In genomic region chr11:96196074-96196787, GRCh38 we compare ENCODE assay signal across 16 cellular contexts.
A peak's percentile ranks its signal among the peaks of the same experiment; 100 is the strongest.
DNase-seq lines count a peak whose midpoint lies in the region; ATAC-seq and TF ChIP-seq lines count a peak whose summit lies in the region.
"Had no signal": no experiment of that assay in that cellular context is flagged by ENCODE, and none has a peak within 500 bp of the region (broad histone marks: within the 10 kb centered on the region; RNA-seq: fewer than 3 reads in every experiment).

No MANE protein-coding gene starts in this region.

- peaks cover 12 to 54% (median 28%) of the 10 kb centered on the region in 4 donors for H3K4me1 ChIP-seq in stomach

- ATAC-seq in GM21367 (IDR thresholded peaks at IDR 0.05; ENCODE audit: unreplicated experiment) = no peak
- ATAC-seq: CD8-positive, alpha-beta T cell had no signal

- no peak overlapping the region for H3K4me3 ChIP-seq in stomach
- H3K4me3 ChIP-seq: PC-9, testis had no signal

- intact Hi-C loops in stomach (cut with DNase I; ENCODE audit: low total_unique reads) = no loop called here

- H3K36me3 ChIP-seq in stomach = no peaks in the 10 kb centered on the region

- no peak for TF ChIP-seq POLR2A in stomach (IDR thresholded peaks at IDR 0.05)

- H3K36me3 Mint-ChIP-seq in activated T-cell treated with anti-CD3 and anti-CD28 coated beads, Interleukin-2, amount 50 U/mL, for 24 hours (ENCODE audit: low read depth) = peaks cover 74% of the 10 kb centered on the region
- peaks cover 6% of the 10 kb centered on the region for H3K36me3 Mint-ChIP-seq in brain
- H3K36me3 Mint-ChIP-seq in mesothelial cell of epicardium = no peaks in the 10 kb centered on the region

- no peak overlapping the region for H3K4me3 Mint-ChIP-seq in activated T-cell treated with anti-CD3 and anti-CD28 coated beads, Interleukin-2, amount 50 U/mL, for 24 hours
- peak overlapping the region in 4 of 5 experiments; percentile 9 to 69 (median 36) for H3K4me3 Mint-ChIP-seq in brain
- no peak overlapping the region for H3K4me3 Mint-ChIP-seq in mesothelial cell of epicardium
- H3K4me3 Mint-ChIP-seq: CD8-positive, alpha-beta T cell had no signal

- H3K27ac Mint-ChIP-seq in activated T-cell treated with anti-CD3 and anti-CD28 coated beads, Interleukin-2, amount 50 U/mL, for 24 hours = peak overlapping the region; percentile 83
- H3K27ac Mint-ChIP-seq in brain = peak overlapping the region; percentile 60 to 93 (median 90)
- H3K27ac Mint-ChIP-seq in mesothelial cell of epicardium = peak overlapping the region; percentile 93

- no peaks in the 10 kb centered on the region for H3K27me3 ChIP-seq in stomach
- H3K27me3 ChIP-seq: testis had no signal

- no peak for TF ChIP-seq CTCF in brain (conservative IDR thresholded peaks at IDR 0.05)
- TF ChIP-seq CTCF in mesothelial cell of epicardium (IDR thresholded peaks at IDR 0.05; ENCODE audit: unreplicated experiment) = no peak
- no peak for TF ChIP-seq CTCF in stomach (IDR thresholded peaks at IDR 0.05)

- DNase-seq in activated T-cell treated with anti-CD3 and anti-CD28 coated beads, Interleukin-2, amount 50 U/mL, for 24 hours = no peak
- DNase-seq in activated T-cell treated with anti-CD3 and anti-CD28 coated beads, Interleukin-2, amount 50 U/mL, for 1 hour = no peak
- DNase-seq in mesothelial cell of epicardium (ENCODE audit: low spot score in 2 of 2, unreplicated experiment in 2 of 2) = no peak
- DNase-seq in hippocampal formation (lab: John Stamatoyannopoulos, UW) = no peak
- no peak for DNase-seq in stomach
- DNase-seq: CD8-positive, alpha-beta T cell; kidney glomerular epithelial cell; NCI-H510A; PC-9; SW 1271; testis; WERI-Rb-1 had no signal

- H3K4me1 Mint-ChIP-seq in activated T-cell treated with anti-CD3 and anti-CD28 coated beads, Interleukin-2, amount 50 U/mL, for 24 hours (ENCODE audit: low read depth) = peaks cover 93% of the 10 kb centered on the region
- peaks cover 77% of the 10 kb centered on the region for H3K4me1 Mint-ChIP-seq in brain
- H3K4me1 Mint-ChIP-seq in mesothelial cell of epicardium = peaks cover 83% of the 10 kb centered on the region

- H3K9me3 ChIP-seq in stomach = no peaks in the 10 kb centered on the region
- H3K9me3 ChIP-seq: testis had no signal

- H3K27ac ChIP-seq in temporal lobe (ENCODE audit: low read depth, low read length) (peak overlapping the region; percentile 53), stomach (no peak overlapping the region)
- H3K27ac ChIP-seq: epithelial cell of prostate, PC-9, testis, WERI-Rb-1 had no signal

- H3K9me3 Mint-ChIP-seq in activated T-cell treated with anti-CD3 and anti-CD28 coated beads, Interleukin-2, amount 50 U/mL, for 24 hours = peaks cover 9% of the 10 kb centered on the region
- peaks cover 0 to 6% (median 0%) of the 10 kb centered on the region in 5 experiments for H3K9me3 Mint-ChIP-seq in brain
- no peaks in the 10 kb centered on the region for H3K9me3 Mint-ChIP-seq in mesothelial cell of epicardium
- H3K9me3 Mint-ChIP-seq: CD8-positive, alpha-beta T cell had no signal

- no peak for TF ChIP-seq EP300 in stomach (IDR thresholded peaks at IDR 0.05)

- 76 to 87% (median 80%) methylated on average over 8 of the region's 8 CpGs for WGBS in stomach, 5 donors

- H3K27me3 Mint-ChIP-seq in activated T-cell treated with anti-CD3 and anti-CD28 coated beads, Interleukin-2, amount 50 U/mL, for 24 hours = no peaks in the 10 kb centered on the region
- H3K27me3 Mint-ChIP-seq in brain = no peaks in the 10 kb centered on the region
- no peaks in the 10 kb centered on the region for H3K27me3 Mint-ChIP-seq in mesothelial cell of epicardium (ENCODE audit: low read depth)

Comparison
In these comparisons a context has a peak if more than half of its experiments do, and no peak if none do; other contexts are left out.
1. H3K4me3 Mint-ChIP-seq: peak in brain (4 of 5); none in activated T-cell treated with anti-CD3 and anti-CD28 coated beads, Interleukin-2, amount 50 U/mL, for 24 hours (single experiment) and mesothelial cell of epicardium (single experiment).
2. Peak in every context shown above with its lines, with median percentiles within 50 percentile points of each other: H3K27ac Mint-ChIP-seq.